In the genomic region with DNA sequence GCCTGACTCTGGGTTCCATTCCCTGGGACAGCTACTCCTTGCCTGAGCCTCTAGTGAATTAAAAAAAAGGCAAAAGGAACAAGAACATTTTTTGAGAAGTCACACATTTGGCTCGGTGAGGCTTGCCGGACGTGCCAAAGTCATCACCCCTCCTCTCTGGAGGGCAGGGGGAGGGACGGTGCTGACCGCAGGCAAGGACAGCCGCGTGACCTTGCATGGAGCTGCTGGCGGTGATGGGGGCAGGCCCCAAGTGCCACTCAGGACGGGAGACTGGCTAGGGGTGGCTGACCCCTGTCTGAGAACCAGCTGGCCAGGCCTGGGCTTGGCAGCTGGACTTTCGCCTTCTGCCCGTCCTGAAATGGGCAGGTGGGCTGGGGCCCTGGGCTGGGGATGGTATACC, we compare ENCODE assay signal across 2 cellular contexts.
TF ChIP-seq lines count a peak whose summit lies in the region.

No MANE protein-coding gene starts in this region.

TF ChIP-seq in IMR-90, 13 proteins besides CTCF, POLR2A, EP300 and RAD21:
- no peak for TF ChIP-seq MXI1 (IDR thresholded peaks at IDR 0.05; ENCODE audit: borderline replicate concordance, low read depth, low read length)
- TF ChIP-seq BHLHE40 (IDR thresholded peaks at IDR 0.05; ENCODE audit: low read depth, low read length) = no peak
- TF ChIP-seq MAZ (IDR thresholded peaks at IDR 0.05; ENCODE audit: borderline replicate concordance, low read depth, low read length) = no peak
- no peak for TF ChIP-seq RFX5 (IDR thresholded peaks at IDR 0.05; ENCODE audit: low read depth, low read length)
- no peak for TF ChIP-seq FOS (IDR thresholded peaks at IDR 0.05; ENCODE audit: low read depth, low read length)
- no peak for TF ChIP-seq CHD1 (IDR thresholded peaks at IDR 0.05; ENCODE audit: low read depth, low read length)
- TF ChIP-seq, protein P1, sequence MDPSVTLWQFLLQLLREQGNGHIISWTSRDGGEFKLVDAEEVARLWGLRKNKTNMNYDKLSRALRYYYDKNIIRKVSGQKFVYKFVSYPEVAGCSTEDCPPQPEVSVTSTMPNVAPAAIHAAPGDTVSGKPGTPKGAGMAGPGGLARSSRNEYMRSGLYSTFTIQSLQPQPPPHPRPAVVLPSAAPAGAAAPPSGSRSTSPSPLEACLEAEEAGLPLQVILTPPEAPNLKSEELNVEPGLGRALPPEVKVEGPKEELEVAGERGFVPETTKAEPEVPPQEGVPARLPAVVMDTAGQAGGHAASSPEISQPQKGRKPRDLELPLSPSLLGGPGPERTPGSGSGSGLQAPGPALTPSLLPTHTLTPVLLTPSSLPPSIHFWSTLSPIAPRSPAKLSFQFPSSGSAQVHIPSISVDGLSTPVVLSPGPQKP (IDR thresholded peaks at IDR 0.05; ENCODE audit: borderline replicate concordance, low read depth, low read length) = no peak
- no peak for TF ChIP-seq RCOR1 (IDR thresholded peaks at IDR 0.05; ENCODE audit: insufficient replicate concordance, low read length)
- TF ChIP-seq CEBPB (IDR thresholded peaks at IDR 0.05; ENCODE audit: low read depth, low read length) = no peak
- TF ChIP-seq SMC3 (IDR thresholded peaks at IDR 0.05; ENCODE audit: low read depth, low read length) = no peak

TF ChIP-seq in liver, 16 proteins besides CTCF, POLR2A, EP300 and RAD21:
- TF ChIP-seq, protein P2, sequence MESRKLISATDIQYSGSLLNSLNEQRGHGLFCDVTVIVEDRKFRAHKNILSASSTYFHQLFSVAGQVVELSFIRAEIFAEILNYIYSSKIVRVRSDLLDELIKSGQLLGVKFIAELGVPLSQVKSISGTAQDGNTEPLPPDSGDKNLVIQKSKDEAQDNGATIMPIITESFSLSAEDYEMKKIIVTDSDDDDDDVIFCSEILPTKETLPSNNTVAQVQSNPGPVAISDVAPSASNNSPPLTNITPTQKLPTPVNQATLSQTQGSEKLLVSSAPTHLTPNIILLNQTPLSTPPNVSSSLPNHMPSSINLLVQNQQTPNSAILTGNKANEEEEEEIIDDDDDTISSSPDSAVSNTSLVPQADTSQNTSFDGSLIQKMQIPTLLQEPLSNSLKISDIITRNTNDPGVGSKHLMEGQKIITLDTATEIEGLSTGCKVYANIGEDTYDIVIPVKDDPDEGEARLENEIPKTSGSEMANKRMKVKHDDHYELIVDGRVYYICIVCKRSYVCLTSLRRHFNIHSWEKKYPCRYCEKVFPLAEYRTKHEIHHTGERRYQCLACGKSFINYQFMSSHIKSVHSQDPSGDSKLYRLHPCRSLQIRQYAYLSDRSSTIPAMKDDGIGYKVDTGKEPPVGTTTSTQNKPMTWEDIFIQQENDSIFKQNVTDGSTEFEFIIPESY (IDR thresholded peaks at IDR 0.05) = no peak
- no peak for TF ChIP-seq HNF4G (IDR thresholded peaks at IDR 0.05)
- no peak for TF ChIP-seq GABPA (IDR thresholded peaks at IDR 0.05 in 1 of 2, conservative IDR thresholded peaks at IDR 0.05 in 1 of 2)
- no peak for TF ChIP-seq FOXA2 (IDR thresholded peaks at IDR 0.05)
- peak; percentile 50 for TF ChIP-seq SP1 (IDR thresholded peaks at IDR 0.05)
- TF ChIP-seq JUND (IDR thresholded peaks at IDR 0.05) = no peak
- peak; percentile 47 to 77 for TF ChIP-seq RXRA (IDR thresholded peaks at IDR 0.05)
- TF ChIP-seq, protein P3, sequence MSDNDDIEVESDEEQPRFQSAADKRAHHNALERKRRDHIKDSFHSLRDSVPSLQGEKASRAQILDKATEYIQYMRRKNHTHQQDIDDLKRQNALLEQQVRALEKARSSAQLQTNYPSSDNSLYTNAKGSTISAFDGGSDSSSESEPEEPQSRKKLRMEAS (IDR thresholded peaks at IDR 0.05) = no peak
- peak in 1 of 2 donors; percentile 63 for TF ChIP-seq HNF4A (conservative IDR thresholded peaks at IDR 0.05)
- peak; percentile 74 for TF ChIP-seq NR2F2 (IDR thresholded peaks at IDR 0.05)
